In genomic region chr2:232925153-232925768, GRCh38 we compare ENCODE assay signal across 1 cellular context.
TF ChIP-seq lines count a peak whose summit lies in the region.

No MANE protein-coding gene starts in this region.

TF ChIP-seq in HCT116, 20 proteins besides CTCF, POLR2A, EP300 and RAD21 (continued from another document):
- TF ChIP-seq ATF3 (IDR thresholded peaks at IDR 0.05) = no peak
- TF ChIP-seq EZH2 (IDR thresholded peaks at IDR 0.05) = no peak
- no peak for TF ChIP-seq JUND (IDR thresholded peaks at IDR 0.05)
- TF ChIP-seq CEBPB (IDR thresholded peaks at IDR 0.05; ENCODE audit: low read depth) = no peak
- TF ChIP-seq CBX3 (IDR thresholded peaks at IDR 0.05; ENCODE audit: low read depth) = no peak
- no peak for TF ChIP-seq EGR1 (IDR thresholded peaks at IDR 0.05; ENCODE audit: low read depth)
- no peak for TF ChIP-seq SRF (IDR thresholded peaks at IDR 0.05; ENCODE audit: low read depth)
- TF ChIP-seq EZH2phosphoT487 (IDR thresholded peaks at IDR 0.05; ENCODE audit: borderline replicate concordance) = no peak
- TF ChIP-seq ZNF274 (IDR thresholded peaks at IDR 0.05; ENCODE audit: low read depth, low read length) = no peak
- TF ChIP-seq, protein P1, sequence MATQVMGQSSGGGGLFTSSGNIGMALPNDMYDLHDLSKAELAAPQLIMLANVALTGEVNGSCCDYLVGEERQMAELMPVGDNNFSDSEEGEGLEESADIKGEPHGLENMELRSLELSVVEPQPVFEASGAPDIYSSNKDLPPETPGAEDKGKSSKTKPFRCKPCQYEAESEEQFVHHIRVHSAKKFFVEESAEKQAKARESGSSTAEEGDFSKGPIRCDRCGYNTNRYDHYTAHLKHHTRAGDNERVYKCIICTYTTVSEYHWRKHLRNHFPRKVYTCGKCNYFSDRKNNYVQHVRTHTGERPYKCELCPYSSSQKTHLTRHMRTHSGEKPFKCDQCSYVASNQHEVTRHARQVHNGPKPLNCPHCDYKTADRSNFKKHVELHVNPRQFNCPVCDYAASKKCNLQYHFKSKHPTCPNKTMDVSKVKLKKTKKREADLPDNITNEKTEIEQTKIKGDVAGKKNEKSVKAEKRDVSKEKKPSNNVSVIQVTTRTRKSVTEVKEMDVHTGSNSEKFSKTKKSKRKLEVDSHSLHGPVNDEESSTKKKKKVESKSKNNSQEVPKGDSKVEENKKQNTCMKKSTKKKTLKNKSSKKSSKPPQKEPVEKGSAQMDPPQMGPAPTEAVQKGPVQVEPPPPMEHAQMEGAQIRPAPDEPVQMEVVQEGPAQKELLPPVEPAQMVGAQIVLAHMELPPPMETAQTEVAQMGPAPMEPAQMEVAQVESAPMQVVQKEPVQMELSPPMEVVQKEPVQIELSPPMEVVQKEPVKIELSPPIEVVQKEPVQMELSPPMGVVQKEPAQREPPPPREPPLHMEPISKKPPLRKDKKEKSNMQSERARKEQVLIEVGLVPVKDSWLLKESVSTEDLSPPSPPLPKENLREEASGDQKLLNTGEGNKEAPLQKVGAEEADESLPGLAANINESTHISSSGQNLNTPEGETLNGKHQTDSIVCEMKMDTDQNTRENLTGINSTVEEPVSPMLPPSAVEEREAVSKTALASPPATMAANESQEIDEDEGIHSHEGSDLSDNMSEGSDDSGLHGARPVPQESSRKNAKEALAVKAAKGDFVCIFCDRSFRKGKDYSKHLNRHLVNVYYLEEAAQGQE (IDR thresholded peaks at IDR 0.05; ENCODE audit: low read depth) = no peak
- TF ChIP-seq MAX (IDR thresholded peaks at IDR 0.05) = no peak
- TF ChIP-seq SP1 (IDR thresholded peaks at IDR 0.05; ENCODE audit: low read depth) = no peak
- TF ChIP-seq, protein P2, sequence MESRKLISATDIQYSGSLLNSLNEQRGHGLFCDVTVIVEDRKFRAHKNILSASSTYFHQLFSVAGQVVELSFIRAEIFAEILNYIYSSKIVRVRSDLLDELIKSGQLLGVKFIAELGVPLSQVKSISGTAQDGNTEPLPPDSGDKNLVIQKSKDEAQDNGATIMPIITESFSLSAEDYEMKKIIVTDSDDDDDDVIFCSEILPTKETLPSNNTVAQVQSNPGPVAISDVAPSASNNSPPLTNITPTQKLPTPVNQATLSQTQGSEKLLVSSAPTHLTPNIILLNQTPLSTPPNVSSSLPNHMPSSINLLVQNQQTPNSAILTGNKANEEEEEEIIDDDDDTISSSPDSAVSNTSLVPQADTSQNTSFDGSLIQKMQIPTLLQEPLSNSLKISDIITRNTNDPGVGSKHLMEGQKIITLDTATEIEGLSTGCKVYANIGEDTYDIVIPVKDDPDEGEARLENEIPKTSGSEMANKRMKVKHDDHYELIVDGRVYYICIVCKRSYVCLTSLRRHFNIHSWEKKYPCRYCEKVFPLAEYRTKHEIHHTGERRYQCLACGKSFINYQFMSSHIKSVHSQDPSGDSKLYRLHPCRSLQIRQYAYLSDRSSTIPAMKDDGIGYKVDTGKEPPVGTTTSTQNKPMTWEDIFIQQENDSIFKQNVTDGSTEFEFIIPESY (IDR thresholded peaks at IDR 0.05; ENCODE audit: extremely low read depth, insufficient replicate concordance, low read length) = no peak
- no peak for TF ChIP-seq SIN3A (IDR thresholded peaks at IDR 0.05; ENCODE audit: low read depth)
- TF ChIP-seq POLR2AphosphoS5 (IDR thresholded peaks at IDR 0.05; ENCODE audit: low read depth, low read length) = no peak
- TF ChIP-seq ELF1 (IDR thresholded peaks at IDR 0.05; ENCODE audit: borderline replicate concordance, low read depth) = no peak
- no peak for TF ChIP-seq YY1 (IDR thresholded peaks at IDR 0.05; ENCODE audit: extremely low read depth, insufficient replicate concordance, low read depth, low read length)
TF ChIP-seq in HCT116: peak in this region for 0.
